In the genomic region with DNA sequence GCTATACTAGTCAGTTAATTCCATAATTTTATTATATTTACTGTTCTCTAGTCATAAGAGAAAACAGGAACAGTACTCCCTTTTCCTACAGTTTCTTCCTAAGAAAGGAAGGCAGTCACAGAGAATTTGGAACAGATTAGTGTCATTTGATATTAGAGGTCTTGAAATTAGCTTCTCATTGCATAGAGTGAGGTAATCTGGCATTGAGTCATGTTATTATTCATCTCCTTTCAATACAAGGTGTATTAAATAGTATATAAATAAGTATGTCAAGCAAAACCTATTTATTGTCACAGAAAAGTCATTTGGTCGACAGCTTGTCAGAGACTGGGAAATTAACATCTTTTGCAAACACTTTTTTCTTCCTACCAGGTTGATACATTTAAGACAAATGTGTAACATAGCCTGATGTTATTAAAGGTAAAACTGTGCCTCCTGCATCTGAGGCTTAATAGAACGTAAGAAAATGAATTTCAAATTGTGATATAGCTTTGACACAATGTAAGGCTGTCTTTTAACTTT, we compare ENCODE assay signal across 6 cellular contexts.
"Had no signal": no experiment of that assay in that cellular context is flagged by ENCODE, and none has a peak within 500 bp of the region (broad histone marks: within the 10 kb centered on the region; RNA-seq: fewer than 3 reads in every experiment).

No MANE protein-coding gene starts in this region.

- H3K36me3 Mint-ChIP-seq: IgD-negative memory B cell had no signal

- ATAC-seq: GM23338, HepG2 had no signal

- H3K4me2 ChIP-seq: GM23338 had no signal

- DNase-seq: H9, HCEC 1CT had no signal

- H2AFZ ChIP-seq: GM23338 had no signal

- H3K4me1 Mint-ChIP-seq: IgD-negative memory B cell had no signal

- H3K4me3 Mint-ChIP-seq: GM23338, H9, IgD-negative memory B cell had no signal

- H3K27me3 Mint-ChIP-seq: IgD-negative memory B cell had no signal

- H3K27ac ChIP-seq: HL-60 had no signal

- H3K4me3 ChIP-seq: GM23338 had no signal

- H3K27ac Mint-ChIP-seq: GM23338, IgD-negative memory B cell had no signal
